14 cellular contexts compared by ENCODE assay signal in the genomic region with DNA sequence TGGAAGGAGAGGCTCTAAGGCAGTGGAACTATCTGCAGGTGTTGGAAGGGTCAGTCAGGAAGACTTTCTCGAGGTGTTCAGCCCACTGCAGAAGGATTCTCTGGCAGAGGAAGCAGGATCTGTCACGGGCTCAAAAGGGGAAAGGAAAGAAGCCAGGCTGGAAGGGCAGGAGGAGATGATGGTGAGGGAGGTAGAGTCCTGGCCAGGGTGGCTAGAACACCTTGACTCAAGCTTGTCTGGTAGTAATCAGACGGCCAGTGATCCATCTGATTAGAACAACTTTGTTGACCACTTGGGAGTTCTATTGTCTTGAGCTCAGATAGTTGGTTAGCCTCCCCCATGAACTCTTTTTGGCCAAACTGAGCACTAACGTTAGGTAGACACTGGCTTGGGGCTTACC. TPM values are rescaled to one million over a fixed set of nuclear protein-coding genes. Genes with fewer than 3 reads are reported as not detected.
DNase-seq lines count a peak whose midpoint lies in the region; ATAC-seq and TF ChIP-seq lines count a peak whose summit lies in the region.
"Had no signal": no experiment of that assay in that cellular context is flagged by ENCODE, and none has a peak within 500 bp of the region (broad histone marks: within the 10 kb centered on the region; RNA-seq: fewer than 3 reads in every experiment).

No MANE protein-coding gene starts in this region.

- H3K4me3 ChIP-seq in AG04449 (ENCODE audit: low read depth, low read length): peak overlapping the region; percentile 6; the same call in 1 of the 2 replicates
- no peak overlapping the region for H3K4me3 ChIP-seq in lower lobe of right lung
- no peak overlapping the region for H3K4me3 ChIP-seq in stomach

- POLR2A ChIA-PET in AG04449 (lab: Yijun Ruan, JAX): interaction anchor here (1.9 kb wide), 1 partner anchor 28 kb away, joined by 16 read pairs; no protein-coding TSS in a partner anchor
- POLR2A ChIA-PET in T-cell (lab: Charles Lee): interaction anchor here in 1 of 2 donors (0.6 kb wide), 1 partner anchor 12 kb away, joined by 6 read pairs; no protein-coding TSS in a partner anchor

- no peaks in the 10 kb centered on the region for H3K9me3 ChIP-seq in lower lobe of right lung
- H3K9me3 ChIP-seq in stomach: no peaks in the 10 kb centered on the region

- 48 to 63% (median 56%) methylated on average over 4 of the region's 4 CpGs for whole genome bisulfite sequencing in stomach, 5 donors

- CTCF ChIA-PET in AG04449 (lab: Yijun Ruan, JAX) (interaction anchor here (0.8 to 26.9 kb wide), 11 partner anchors 9 to 107 kb away, joined by 3 to 643 read pairs (median 4); no protein-coding TSS in a partner anchor), T-cell (lab: Charles Lee) (no interaction called here)

- no peaks in the 10 kb centered on the region for H3K36me3 Mint-ChIP-seq in T-cell
- H3K36me3 Mint-ChIP-seq: IgD-negative memory B cell, memory B cell had no signal

- no peaks in the 10 kb centered on the region for H3K36me3 ChIP-seq in lower lobe of right lung
- H3K36me3 ChIP-seq in stomach: no peaks in the 10 kb centered on the region

- H3K4me3 Mint-ChIP-seq in T-cell: no peak overlapping the region
- H3K4me3 Mint-ChIP-seq: IgD-negative memory B cell, memory B cell had no signal

- TF ChIP-seq POLR2A in stomach (IDR thresholded peaks at IDR 0.05): no peak

- H3K4me1 Mint-ChIP-seq in T-cell: peaks cover 0 to 16% (median 0%) of the 10 kb centered on the region in 3 donors

- H3K27ac ChIP-seq in angular gyrus (ENCODE audit: low read depth, low read length) (peak overlapping the region; percentile 97), lower lobe of right lung (peak overlapping the region; percentile 56), stomach (peak overlapping the region in 4 of 5 donors; percentile 74 to 93 (median 91))

- intact Hi-C loops in lower lobe of right lung (cut with DNase I): no loop called here
- intact Hi-C loops in stomach (cut with DNase I; ENCODE audit: low total_unique reads): no loop called here

- no peak for TF ChIP-seq CTCF in AG04449 (IDR thresholded peaks at IDR 0.05; ENCODE audit: insufficient read depth, low read length, missing control alignments)
- no peak for TF ChIP-seq CTCF in lower lobe of right lung (IDR thresholded peaks at IDR 0.05)
- no peak for TF ChIP-seq CTCF in stomach (IDR thresholded peaks at IDR 0.05)

- no peaks in the 10 kb centered on the region for H3K27me3 ChIP-seq in lower lobe of right lung (ENCODE audit: low read depth)
- no peaks in the 10 kb centered on the region for H3K27me3 ChIP-seq in stomach

- H3K4me1 ChIP-seq in lower lobe of right lung (peaks cover 73% of the 10 kb centered on the region), stomach (peaks cover 44 to 74% (median 63%) of the 10 kb centered on the region in 4 donors)

- no peak for DNase-seq in AG04449 (ENCODE audit: low read depth, low spot score)
- no peak for DNase-seq in lower lobe of right lung
- no peak for DNase-seq in stomach
- DNase-seq in T-cell: no peak
- no peak for DNase-seq in T-helper 1 cell
- DNase-seq: activated CD4-positive, alpha-beta T cell treated with anti-CD3 and anti-CD28 coated beads, Interleukin-2, amount 50 U/mL, for 48 hours; NCI-H1105 treated with DMSO at 0.1 percent for 48 hours; occipital lobe had no signal

- no peak for TF ChIP-seq EP300 in stomach (IDR thresholded peaks at IDR 0.05)

- H3K27me3 Mint-ChIP-seq in T-cell: peaks cover 46 to 62% of the 10 kb centered on the region in 2 donors

- no peak overlapping the region for H3K27ac Mint-ChIP-seq in T-cell
- H3K27ac Mint-ChIP-seq: IgD-negative memory B cell, memory B cell had no signal

- no peak for ATAC-seq in lower lobe of right lung
- ATAC-seq in HG03469 (IDR thresholded peaks at IDR 0.05; ENCODE audit: unreplicated experiment): no peak
- ATAC-seq in HG03175 (IDR thresholded peaks at IDR 0.05; ENCODE audit: unreplicated experiment): no peak
- ATAC-seq in T-cell (replicated peaks in 1 of 4): no peak

- no peaks in the 10 kb centered on the region for H3K9me3 Mint-ChIP-seq in T-cell

RNA-seq across cellular contexts. Expression of gene ATOH8, which starts 9.7 kb away (rescaled TPM):
- total RNA-seq in lower lobe of right lung: 44.9 TPM
- total RNA-seq in stomach: 10 to 100 TPM in 2 of 5 donors, 1 to 10 TPM in 3; 2.3 to 23.2 (median 9.7) TPM
- polyA plus RNA-seq in stomach: 10 to 100 TPM; 11.3 to 20.0 (median 15.3) TPM
- total RNA-seq in T-cell: under 1 TPM in 1 of 5 donors, not detected in 4; 0.20 TPM
- polyA plus RNA-seq: IgD-negative memory B cell had no signal

RNA-seq across cellular contexts. Expression of gene GNLY, which starts 49.9 kb away (rescaled TPM):
- total RNA-seq in lower lobe of right lung: 21.5 TPM
- total RNA-seq in stomach: 1 to 10 TPM in 1 of 5 donors, under 1 TPM in 1, not detected in 3; 0.72 to 5.8 TPM
- polyA plus RNA-seq in stomach: 1 to 10 TPM; 1.1 to 2.4 (median 1.7) TPM
- total RNA-seq in T-cell: 100 to 1,000 TPM in 1 of 5 donors, 10 to 100 TPM in 4; 17.3 to 377 (median 82.9) TPM
- total RNA-seq: occipital lobe, SK-MEL-5 had no signal
